ENCODE assay signal across 13 cellular contexts in genomic region chr6:13156381-13156780, GRCh38.
"Had no signal": no experiment of that assay in that cellular context is flagged by ENCODE, and none has a peak within 500 bp of the region (broad histone marks: within the 10 kb centered on the region; RNA-seq: fewer than 3 reads in every experiment).

No MANE protein-coding gene starts in this region.

- H3K4me3 ChIP-seq: tibial artery had no signal

- H3K9me3 ChIP-seq: tibial artery had no signal

- ATAC-seq: activated CD8-positive, alpha-beta T cell treated with anti-CD3 and anti-CD28 coated beads, Interleukin-2, amount 10 ng/mL, durations not matched to agents 7 days and 5 days; activated naive CD8-positive, alpha-beta T cell treated with anti-CD3 and anti-CD28 coated beads, Interleukin-2, amount 50 U/mL, for 24 hours; activated T-cell treated with anti-CD3 and anti-CD28 coated beads, Interleukin-2, amount 50 U/mL, for 4 hours; T-cell had no signal

- DNase-seq: activated CD4-positive, alpha-beta T cell treated with anti-CD3 and anti-CD28 coated beads, Interleukin-2, amount 10 ng/mL, durations not matched to agents 24 days and 14 days; activated CD4-positive, CD25-positive, alpha-beta regulatory T cell; activated CD8-positive, alpha-beta T cell treated with anti-CD3 and anti-CD28 coated beads, Interleukin-2, amount 10 ng/mL, durations not matched to agents 7 days and 5 days; activated naive CD4-positive, alpha-beta T cell treated with anti-CD3 and anti-CD28 coated beads, Interleukin-2, amount 10 ng/mL, durations not matched to agents 7 days and 5 days; activated naive CD8-positive, alpha-beta T cell treated with anti-CD3 and anti-CD28 coated beads, Interleukin-2, amount 50 U/mL, for 24 hours; activated T-cell treated with anti-CD3 and anti-CD28 coated beads, Interleukin-2, amount 50 U/mL, for 4 hours; aorta; effector memory CD4-positive, alpha-beta T cell; immature natural killer cell; midbrain; stimulated activated naive CD4-positive, alpha-beta T cell treated with Interleukin-2 at 50 U/mL for 16 hours; T-cell; tibial artery had no signal

- H3K36me3 ChIP-seq: tibial artery had no signal

- H3K27me3 ChIP-seq: tibial artery had no signal

- H3K27ac ChIP-seq: tibial artery had no signal
